Comparison of ENCODE assay signal across 10 cellular contexts in genomic region chr4:16140520-16141249, GRCh38. TPM values are rescaled to one million over a fixed set of nuclear protein-coding genes. Genes with fewer than 3 reads are reported as not detected.
DNase-seq lines count a peak whose midpoint lies in the region; ATAC-seq and TF ChIP-seq lines count a peak whose summit lies in the region.
"Had no signal": no experiment of that assay in that cellular context is flagged by ENCODE, and none has a peak within 500 bp of the region (broad histone marks: within the 10 kb centered on the region; RNA-seq: fewer than 3 reads in every experiment).

No MANE protein-coding gene starts in this region.

- peaks cover 13 to 38% of the 10 kb centered on the region in 2 donors for H3K27me3 Mint-ChIP-seq in natural killer cell (ENCODE audit: low read depth in 2 of 2)

- in situ Hi-C loops in Caki2 (cut with HindIII; ENCODE audit: low pct_unique_long_range_greater_than_20kb, low sequenced_read_pairs) = no loop called here

- no peaks in the 10 kb centered on the region for H3K36me3 ChIP-seq in MG63
- no peaks in the 10 kb centered on the region for H3K36me3 ChIP-seq in colonic mucosa

- peaks cover 0 to 6% of the 10 kb centered on the region in 2 donors for H3K4me1 Mint-ChIP-seq in natural killer cell
- H3K4me1 Mint-ChIP-seq: naive thymus-derived CD4-positive, alpha-beta T cell had no signal

- H3K9me3 ChIP-seq in MG63 = no peaks in the 10 kb centered on the region
- H3K9me3 ChIP-seq in colonic mucosa = no peaks in the 10 kb centered on the region

- H3K4me3 Mint-ChIP-seq in natural killer cell = no peak overlapping the region
- H3K4me3 Mint-ChIP-seq: naive thymus-derived CD4-positive, alpha-beta T cell had no signal

- TF ChIP-seq POLR2A in erythroblast (IDR thresholded peaks at IDR 0.05; ENCODE audit: low read length) = no peak

- H3K4me1 ChIP-seq in colonic mucosa = peaks cover 11% of the 10 kb centered on the region

- intact Hi-C loops in colonic mucosa (cut with DNase I) = no loop called here
- intact Hi-C loops in natural killer cell (cut with micrococcal nuclease) = no loop called here

- H3K4me3 ChIP-seq in MG63 (no peak overlapping the region), colonic mucosa (no peak overlapping the region)

- peaks cover 7 to 8% of the 10 kb centered on the region in 2 donors for H3K9me3 Mint-ChIP-seq in natural killer cell

- peak overlapping the region in 1 of 2 donors; percentile 2 for H3K9ac ChIP-seq in colonic mucosa (ENCODE audit: low read depth in 2 of 2, low read length in 2 of 2)

- H3K27me3 ChIP-seq in MG63 = no peaks in the 10 kb centered on the region
- H3K27me3 ChIP-seq in colonic mucosa = no peaks in the 10 kb centered on the region

- peaks cover 6% of the 10 kb centered on the region for H3K36me3 Mint-ChIP-seq in natural killer cell

- ATAC-seq in natural killer cell = no peak
- ATAC-seq: naive thymus-derived CD4-positive, alpha-beta T cell had no signal

- DNase-seq in Caki2 (ENCODE audit: low read depth) (peak; percentile 98), MG63 (peak; percentile 46), colonic mucosa (peak; percentile 89), myocyte (ENCODE audit: low read depth) (peak; percentile 94), NCI-H510A treated with DMSO at 0.1 percent for 48 hours (lab: John Stamatoyannopoulos, UW) (no peak), erythroblast (lab: John Stamatoyannopoulos, UW) (no peak), SKM-1 treated with dmso at 0.1 percent for 144 hours (lab: John Stamatoyannopoulos, UW; ENCODE audit: unreplicated experiment) (no peak), natural killer cell (no peak)
- DNase-seq: activated CD4-positive, alpha-beta T cell treated with anti-CD3 and anti-CD28 coated beads for 4 hours; naive thymus-derived CD4-positive, alpha-beta T cell had no signal

- H3K27ac Mint-ChIP-seq in natural killer cell = no peak overlapping the region
- H3K27ac Mint-ChIP-seq: naive thymus-derived CD4-positive, alpha-beta T cell had no signal

- peak overlapping the region; percentile 68 for H3K27ac ChIP-seq in colonic mucosa

- TF ChIP-seq CTCF in colonic mucosa (IDR thresholded peaks at IDR 0.05) (no peak), natural killer cell (IDR thresholded peaks at IDR 0.05) (no peak)

RNA-seq across cellular contexts. Expression of gene PROM1, which starts 56.9 kb away (rescaled TPM):
- total RNA-seq in Caki2 (2014; rRNA removed; shearing (Covaris generic); ENCODE audit: low replicate concordance) = 0.17 TPM in 1 of 2 replicates, not detected in the other
- not detected in 2 replicates for total RNA-seq in MG63 (2014; rRNA removed; shearing (Covaris generic); ENCODE audit: low replicate concordance)
- total RNA-seq in colonic mucosa (10 to 100 TPM; 34.3 to 63.9 TPM), myocyte (not detected in 2 replicates), natural killer cell (not detected)
- polyA plus RNA-seq in myocyte (2012) = 0.20 TPM
- polyA plus RNA-seq: naive thymus-derived CD4-positive, alpha-beta T cell had no signal

Comparison
In these comparisons a context has a peak if more than half of its experiments do, and no peak if none do; other contexts are left out.
1. DNase-seq: peak in Caki2 (single experiment), MG63 (single experiment), colonic mucosa (single experiment) and myocyte (single experiment); none in NCI-H510A treated with DMSO at 0.1 percent for 48 hours (single experiment), erythroblast (0 of 2), SKM-1 treated with dmso at 0.1 percent for 144 hours (single experiment) and natural killer cell (single experiment).
2. RNA of gene PROM1, which starts 56.9 kb away (total RNA-seq): 34.3 to 63.9 TPM in colonic mucosa; 0.17 TPM in Caki2, not detected in MG63, not detected in myocyte and not detected in natural killer cell; every median in the first group is over 10 times any median in the second.